In the genomic region with DNA sequence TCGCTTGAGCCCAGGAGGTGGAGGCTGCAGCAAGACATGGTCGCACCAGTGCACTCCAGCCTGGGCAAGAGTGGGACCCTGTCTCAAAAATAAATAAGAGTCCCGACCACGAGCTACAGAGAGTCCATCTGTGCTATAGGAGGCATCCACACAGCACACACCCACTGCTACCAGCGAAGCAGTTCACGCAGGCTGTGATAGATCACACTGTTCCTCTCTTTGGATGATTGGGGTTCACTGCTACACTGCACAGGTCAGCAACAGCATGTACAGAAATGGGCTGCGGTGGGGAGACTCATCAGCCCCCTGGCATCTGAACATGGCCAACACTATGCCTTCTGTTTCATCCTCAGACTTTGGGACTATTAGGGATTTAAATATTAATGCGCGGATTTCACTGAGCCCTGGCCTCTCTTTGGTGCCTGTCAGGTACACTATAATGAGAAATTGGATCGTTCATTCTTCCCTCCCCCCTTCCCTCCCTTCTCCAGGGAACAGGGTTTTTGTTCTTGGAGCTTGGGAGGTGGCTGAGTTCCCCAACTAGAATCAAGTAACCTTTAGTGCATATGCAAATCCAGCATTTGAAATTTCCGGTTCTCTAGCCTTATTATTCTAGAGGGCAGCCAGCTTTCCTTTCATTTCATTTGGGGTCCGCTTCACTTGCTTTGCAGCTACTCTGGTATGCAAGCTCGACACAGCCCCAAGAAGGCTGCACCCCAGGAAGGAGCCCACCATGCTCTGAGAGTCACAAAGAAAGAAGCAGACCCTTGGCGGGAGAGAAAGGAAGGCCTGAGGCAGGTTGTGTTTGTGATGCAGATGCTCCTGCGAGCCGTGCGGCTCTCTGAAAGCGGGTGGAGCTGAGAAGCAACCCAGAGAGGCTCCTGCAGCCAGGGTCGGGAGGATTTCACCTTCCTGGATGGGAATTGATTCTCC, we compare ENCODE assay signal across 1 cellular context.
TF ChIP-seq lines count a peak whose summit lies in the region.

No MANE protein-coding gene starts in this region.

TF ChIP-seq in HepG2, 621 proteins besides CTCF, POLR2A, EP300 and RAD21:
- TF ChIP-seq ZNF879 (CRISPR knock-in tag; IDR thresholded peaks at IDR 0.05) (no peak), POLR2AphosphoS5 (IDR thresholded peaks at IDR 0.05; ENCODE audit: low read depth, low read length) (0 out of 2 replicates have a peak, but pooled peaks have one; percentile 9), STAG1 (CRISPR knock-in tag; IDR thresholded peaks at IDR 0.05) (no peak), ZBTB1 (CRISPR knock-in tag; IDR thresholded peaks at IDR 0.05; ENCODE audit: borderline replicate concordance) (no peak)
- TF ChIP-seq, protein P1, sequence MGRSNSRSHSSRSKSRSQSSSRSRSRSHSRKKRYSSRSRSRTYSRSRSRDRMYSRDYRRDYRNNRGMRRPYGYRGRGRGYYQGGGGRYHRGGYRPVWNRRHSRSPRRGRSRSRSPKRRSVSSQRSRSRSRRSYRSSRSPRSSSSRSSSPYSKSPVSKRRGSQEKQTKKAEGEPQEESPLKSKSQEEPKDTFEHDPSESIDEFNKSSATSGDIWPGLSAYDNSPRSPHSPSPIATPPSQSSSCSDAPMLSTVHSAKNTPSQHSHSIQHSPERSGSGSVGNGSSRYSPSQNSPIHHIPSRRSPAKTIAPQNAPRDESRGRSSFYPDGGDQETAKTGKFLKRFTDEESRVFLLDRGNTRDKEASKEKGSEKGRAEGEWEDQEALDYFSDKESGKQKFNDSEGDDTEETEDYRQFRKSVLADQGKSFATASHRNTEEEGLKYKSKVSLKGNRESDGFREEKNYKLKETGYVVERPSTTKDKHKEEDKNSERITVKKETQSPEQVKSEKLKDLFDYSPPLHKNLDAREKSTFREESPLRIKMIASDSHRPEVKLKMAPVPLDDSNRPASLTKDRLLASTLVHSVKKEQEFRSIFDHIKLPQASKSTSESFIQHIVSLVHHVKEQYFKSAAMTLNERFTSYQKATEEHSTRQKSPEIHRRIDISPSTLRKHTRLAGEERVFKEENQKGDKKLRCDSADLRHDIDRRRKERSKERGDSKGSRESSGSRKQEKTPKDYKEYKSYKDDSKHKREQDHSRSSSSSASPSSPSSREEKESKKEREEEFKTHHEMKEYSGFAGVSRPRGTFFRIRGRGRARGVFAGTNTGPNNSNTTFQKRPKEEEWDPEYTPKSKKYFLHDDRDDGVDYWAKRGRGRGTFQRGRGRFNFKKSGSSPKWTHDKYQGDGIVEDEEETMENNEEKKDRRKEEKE (IDR thresholded peaks at IDR 0.05): no peak
- TF ChIP-seq, protein P2, sequence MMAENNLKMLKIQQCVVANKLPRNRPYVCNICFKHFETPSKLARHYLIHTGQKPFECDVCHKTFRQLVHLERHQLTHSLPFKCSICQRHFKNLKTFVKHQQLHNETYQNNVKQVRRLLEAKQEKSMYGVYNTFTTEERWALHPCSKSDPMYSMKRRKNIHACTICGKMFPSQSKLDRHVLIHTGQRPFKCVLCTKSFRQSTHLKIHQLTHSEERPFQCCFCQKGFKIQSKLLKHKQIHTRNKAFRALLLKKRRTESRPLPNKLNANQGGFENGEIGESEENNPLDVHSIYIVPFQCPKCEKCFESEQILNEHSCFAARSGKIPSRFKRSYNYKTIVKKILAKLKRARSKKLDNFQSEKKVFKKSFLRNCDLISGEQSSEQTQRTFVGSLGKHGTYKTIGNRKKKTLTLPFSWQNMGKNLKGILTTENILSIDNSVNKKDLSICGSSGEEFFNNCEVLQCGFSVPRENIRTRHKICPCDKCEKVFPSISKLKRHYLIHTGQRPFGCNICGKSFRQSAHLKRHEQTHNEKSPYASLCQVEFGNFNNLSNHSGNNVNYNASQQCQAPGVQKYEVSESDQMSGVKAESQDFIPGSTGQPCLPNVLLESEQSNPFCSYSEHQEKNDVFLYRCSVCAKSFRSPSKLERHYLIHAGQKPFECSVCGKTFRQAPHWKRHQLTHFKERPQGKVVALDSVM (CRISPR knock-in tag; IDR thresholded peaks at IDR 0.05): peak; percentile 88; the same call in 1 of the 2 replicates
TF ChIP-seq in HepG2: peak in this region for 2.
